8 cellular contexts compared by ENCODE assay signal in the genomic region with DNA sequence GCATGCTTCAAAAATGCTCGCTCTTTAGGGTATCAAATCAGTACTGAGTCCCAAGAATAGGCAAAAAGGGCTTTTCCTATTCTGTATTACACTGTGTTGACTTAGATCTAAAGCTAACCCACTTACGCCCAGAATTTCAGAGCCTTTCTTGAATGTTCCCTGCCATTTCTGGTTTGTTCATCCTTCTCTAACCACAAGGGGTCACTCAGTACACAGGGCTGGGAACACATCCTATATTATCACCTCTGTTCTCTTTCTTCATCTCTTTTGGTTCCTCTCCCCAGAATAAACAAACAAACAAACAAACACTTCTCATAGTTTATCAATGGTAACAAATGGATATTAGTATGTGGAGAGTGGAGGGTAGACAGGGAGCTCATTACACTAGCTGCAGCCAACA. TPM values are rescaled to one million over a fixed set of nuclear protein-coding genes. Genes with fewer than 3 reads are reported as not detected.
DNase-seq lines count a peak whose midpoint lies in the region; ATAC-seq and TF ChIP-seq lines count a peak whose summit lies in the region.

No MANE protein-coding gene starts in this region.

- no peaks in the 10 kb centered on the region for H3K27me3 Mint-ChIP-seq in activated CD8-positive, alpha-beta T cell treated with anti-CD3 and anti-CD28 coated beads for 36 hours

- no peak overlapping the region for H3K9ac ChIP-seq in NT2/D1 (ENCODE audit: insufficient read length, low read depth)

- intact Hi-C loops in esophagus squamous epithelium (cut with DNase I): no loop called here
- intact Hi-C loops in activated CD8-positive, alpha-beta T cell treated with anti-CD3 and anti-CD28 coated beads for 36 hours (cut with micrococcal nuclease): no loop called here

- H3K4me3 ChIP-seq in BE2C (ENCODE audit: low read depth, low read length) (no peak overlapping the region), NT2/D1 (ENCODE audit: insufficient read length, low read depth) (no peak overlapping the region), esophagus squamous epithelium (no peak overlapping the region), retinal pigment epithelial cell (ENCODE audit: low read length) (no peak overlapping the region)

- H3K9me3 ChIP-seq in BE2C: no peaks in the 10 kb centered on the region
- no peaks in the 10 kb centered on the region for H3K9me3 ChIP-seq in NT2/D1 (ENCODE audit: insufficient read depth, low read length)
- no peaks in the 10 kb centered on the region for H3K9me3 ChIP-seq in esophagus squamous epithelium

- POLR2A ChIA-PET in activated CD8-positive, alpha-beta T cell treated with anti-CD3 and anti-CD28 coated beads for 36 hours (lab: Charles Lee): no interaction called here

- no peaks in the 10 kb centered on the region for H3K36me3 ChIP-seq in BE2C
- no peaks in the 10 kb centered on the region for H3K36me3 ChIP-seq in NT2/D1 (ENCODE audit: insufficient read depth, insufficient read length, low read length)
- H3K36me3 ChIP-seq in esophagus squamous epithelium: no peaks in the 10 kb centered on the region

- TF ChIP-seq CTCF in BE2C (IDR thresholded peaks at IDR 0.05; ENCODE audit: low read depth, low read length): peak; percentile 67
- peak in 4 of 6 experiments; percentile 32 to 52 (median 34) for TF ChIP-seq CTCF in esophagus squamous epithelium (IDR thresholded peaks at IDR 0.05)
- peak; percentile 70 for TF ChIP-seq CTCF in retinal pigment epithelial cell (conservative IDR thresholded peaks at IDR 0.05; ENCODE audit: low read depth, low read length)
- no peak for TF ChIP-seq CTCF in activated CD8-positive, alpha-beta T cell treated with anti-CD3 and anti-CD28 coated beads for 36 hours (IDR thresholded peaks at IDR 0.05)

- no peaks in the 10 kb centered on the region for H3K4me1 Mint-ChIP-seq in activated CD8-positive, alpha-beta T cell treated with anti-CD3 and anti-CD28 coated beads for 36 hours (ENCODE audit: low read depth)

- H3K27ac Mint-ChIP-seq in activated CD8-positive, alpha-beta T cell treated with anti-CD3 and anti-CD28 coated beads for 36 hours: no peak overlapping the region
- no peak overlapping the region for H3K27ac Mint-ChIP-seq in activated naive CD4-positive, alpha-beta T cell treated with anti-CD3 and anti-CD28 coated beads, Interleukin-2, amount 50 U/mL, for 72 hours

- TF ChIP-seq POLR2A in esophagus squamous epithelium (IDR thresholded peaks at IDR 0.05): no peak

- no peak for ATAC-seq in stimulated activated naive CD8-positive, alpha-beta T cell treated with anti-CD3 and anti-CD28 coated beads, Interleukin-15, Interleukin-2, amounts not matched to agents 100 U/mL and 50 U/mL, for 24 hours
- ATAC-seq in activated CD8-positive, alpha-beta T cell treated with anti-CD3 and anti-CD28 coated beads for 36 hours: no peak
- no peak for ATAC-seq in activated naive CD4-positive, alpha-beta T cell treated with anti-CD3 and anti-CD28 coated beads, Interleukin-2, amount 50 U/mL, for 72 hours

- no peaks in the 10 kb centered on the region for H3K4me1 ChIP-seq in BE2C
- no peaks in the 10 kb centered on the region for H3K4me1 ChIP-seq in NT2/D1 (ENCODE audit: insufficient read depth, insufficient read length)
- H3K4me1 ChIP-seq in esophagus squamous epithelium: no peaks in the 10 kb centered on the region

- DNase-seq in BE2C: no peak
- DNase-seq in H4 (ENCODE audit: low spot score): peak; percentile 13
- DNase-seq in NT2/D1 (ENCODE audit: low read depth, low spot score): peak; percentile 18
- DNase-seq in esophagus squamous epithelium (lab: John Stamatoyannopoulos, UW): no peak
- DNase-seq in retinal pigment epithelial cell (ENCODE audit: low read depth): no peak
- no peak for DNase-seq in stimulated activated naive CD8-positive, alpha-beta T cell treated with anti-CD3 and anti-CD28 coated beads, Interleukin-15, Interleukin-2, amounts not matched to agents 100 U/mL and 50 U/mL, for 24 hours
- no peak for DNase-seq in activated CD8-positive, alpha-beta T cell treated with anti-CD3 and anti-CD28 coated beads for 36 hours
- no peak for DNase-seq in activated naive CD4-positive, alpha-beta T cell treated with anti-CD3 and anti-CD28 coated beads, Interleukin-2, amount 50 U/mL, for 72 hours (ENCODE audit: low spot score in 2 of 2)

- 30 to 39% methylated on average over 2 of the region's 2 CpGs for WGBS in esophagus squamous epithelium, 2 donors

- no peaks in the 10 kb centered on the region for H3K36me3 Mint-ChIP-seq in activated CD8-positive, alpha-beta T cell treated with anti-CD3 and anti-CD28 coated beads for 36 hours (ENCODE audit: low read depth)
- no peaks in the 10 kb centered on the region for H3K36me3 Mint-ChIP-seq in activated naive CD4-positive, alpha-beta T cell treated with anti-CD3 and anti-CD28 coated beads, Interleukin-2, amount 50 U/mL, for 72 hours

- CTCF ChIA-PET in activated CD8-positive, alpha-beta T cell treated with anti-CD3 and anti-CD28 coated beads for 36 hours (lab: Charles Lee): interaction anchor here (1.0 kb wide), 1 partner anchor 283 kb away, joined by 3 read pairs; no protein-coding TSS in a partner anchor

- H3K27me3 ChIP-seq in BE2C (no peaks in the 10 kb centered on the region), NT2/D1 (ENCODE audit: insufficient read depth, insufficient read length) (no peaks in the 10 kb centered on the region), esophagus squamous epithelium (no peaks in the 10 kb centered on the region)

- no peaks in the 10 kb centered on the region for H3K9me3 Mint-ChIP-seq in activated CD8-positive, alpha-beta T cell treated with anti-CD3 and anti-CD28 coated beads for 36 hours
- H3K9me3 Mint-ChIP-seq in activated naive CD4-positive, alpha-beta T cell treated with anti-CD3 and anti-CD28 coated beads, Interleukin-2, amount 50 U/mL, for 72 hours: no peaks in the 10 kb centered on the region

- no peak overlapping the region for H3K27ac ChIP-seq in esophagus squamous epithelium

- H3K4me3 Mint-ChIP-seq in activated CD8-positive, alpha-beta T cell treated with anti-CD3 and anti-CD28 coated beads for 36 hours: no peak overlapping the region

RNA-seq across cellular contexts. Expression of a gene that starts 25.5 kb away (rescaled TPM):
- 2.2 TPM for polyA plus RNA-seq in BE2C (2012; ENCODE audit: insufficient read depth, insufficient read length, low read depth)
- 8.8 and 10.2 TPM in 2 replicates for total RNA-seq in H4 (2014; rRNA removed; shearing (Covaris generic))
- total RNA-seq in esophagus squamous epithelium: 10 to 100 TPM; 12.5 to 22.6 (median 17.2) TPM
- total RNA-seq in activated CD8-positive, alpha-beta T cell treated with anti-CD3 and anti-CD28 coated beads for 36 hours: 1 to 10 TPM; 7.8 to 8.2 TPM
- total RNA-seq in activated naive CD4-positive, alpha-beta T cell treated with anti-CD3 and anti-CD28 coated beads, Interleukin-2, amount 50 U/mL, for 72 hours: 1 to 10 TPM; 6.6 to 8.4 TPM

Comparison
In these comparisons a context has a peak if more than half of its experiments do, and no peak if none do; other contexts are left out.
1. DNase-seq: peak in H4 (single experiment) and NT2/D1 (single experiment); none in BE2C (single experiment), esophagus squamous epithelium (single experiment), retinal pigment epithelial cell (single experiment), stimulated activated naive CD8-positive, alpha-beta T cell treated with anti-CD3 and anti-CD28 coated beads, Interleukin-15, Interleukin-2, amounts not matched to agents 100 U/mL and 50 U/mL, for 24 hours (single experiment), activated CD8-positive, alpha-beta T cell treated with anti-CD3 and anti-CD28 coated beads for 36 hours (single experiment) and activated naive CD4-positive, alpha-beta T cell treated with anti-CD3 and anti-CD28 coated beads, Interleukin-2, amount 50 U/mL, for 72 hours (0 of 2).